Comparison of ENCODE assay signal across 39 cellular contexts in the genomic region with DNA sequence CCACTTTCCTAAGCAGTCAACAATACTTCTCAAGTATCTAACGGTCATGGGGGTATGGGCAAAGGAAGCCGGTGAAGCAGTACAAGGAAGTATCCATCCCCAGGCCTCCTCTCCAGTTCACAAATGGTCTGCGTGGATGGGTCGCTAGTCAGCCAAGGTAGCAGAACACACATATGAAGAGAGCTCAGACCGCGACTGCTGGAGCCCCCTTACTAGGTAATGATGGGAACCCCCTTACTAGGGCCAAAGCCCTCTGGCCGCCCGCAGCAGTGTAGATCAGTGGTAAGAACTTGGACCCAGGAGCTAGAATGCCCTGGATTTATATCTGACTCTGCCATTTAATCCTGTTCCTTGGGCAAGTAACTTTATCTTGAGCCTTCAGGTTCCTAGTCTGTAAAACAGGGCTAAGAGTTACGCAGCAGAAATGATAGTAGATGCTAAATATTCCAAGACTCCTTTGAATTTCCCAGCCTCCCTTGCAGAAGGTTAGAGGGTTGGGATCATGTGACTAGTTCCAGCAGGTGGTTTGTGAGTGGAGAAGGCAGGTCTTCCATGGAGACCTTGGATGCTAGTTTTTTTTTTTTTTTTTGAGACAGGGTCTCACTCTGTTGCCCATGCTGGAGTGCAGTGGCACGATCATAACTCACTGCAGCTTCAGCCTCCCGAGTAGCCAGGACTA. TPM values are rescaled to one million over a fixed set of nuclear protein-coding genes. Genes with fewer than 3 reads are reported as not detected.
"Had no signal": no experiment of that assay in that cellular context is flagged by ENCODE, and none has a peak within 500 bp of the region (broad histone marks: within the 10 kb centered on the region; RNA-seq: fewer than 3 reads in every experiment).

No MANE protein-coding gene starts in this region.

- DNase-seq: hypothalamus; immature natural killer cell; kidney; left colon; left ventricle myocardium inferior; mesendoderm; naive thymus-derived CD4-positive, alpha-beta T cell; occipital lobe; right lobe of liver; stimulated activated CD4-positive, alpha-beta T cell treated with anti-CD3 and anti-CD28 coated beads, Interleukin-1b, Interleukin-23, amount 100 ng/mL, for 48 hours; stimulated activated CD4-positive, alpha-beta T cell treated with anti-CD3 and anti-CD28 coated beads, Interleukin-2, amount 100 ng/mL, for 48 hours; stimulated activated CD4-positive, alpha-beta T cell treated with anti-CD3 and anti-CD28 coated beads, Interleukin-4, amount 100 ng/mL, for 4 hours; stimulated activated CD8-positive, alpha-beta memory T cell treated with anti-CD3 and anti-CD28 coated beads, Interleukin-4, amount 100 ng/mL, for 48 hours; stimulated activated naive CD4-positive, alpha-beta T cell treated with Interleukin-2 at 50 U/mL for 16 hours; stimulated activated naive CD8-positive, alpha-beta T cell treated with anti-CD3 and anti-CD28 coated beads, Interleukin-15, amount 100 ng/mL, for 72 hours; substantia nigra had no signal

- H3K9me3 Mint-ChIP-seq: immature natural killer cell; mesothelial cell of epicardium; naive thymus-derived CD4-positive, alpha-beta T cell; natural killer cell treated with Interleukin-12 subunit alpha and Interleukin-12 subunit beta and Interleukin-15 and Interleukin-18, amount 100 ng/mL, for 72 hours; neural progenitor cell; stimulated activated memory B cell treated with anti-CD40 and anti-IgM and Interleukin-4, amounts not matched to agents 10 μg/mL and 1 μg/mL and 100 μg/mL, for 72 hours; stimulated activated naive CD8-positive, alpha-beta T cell treated with anti-CD3 and anti-CD28 coated beads, Interleukin-15, amount 100 ng/mL, for 72 hours; type B pancreatic cell had no signal

- H3K4me3 Mint-ChIP-seq: immature natural killer cell; mesothelial cell of epicardium; naive thymus-derived CD4-positive, alpha-beta T cell; natural killer cell treated with Interleukin-12 subunit alpha and Interleukin-12 subunit beta and Interleukin-15 and Interleukin-18, amount 100 ng/mL, for 72 hours; neural progenitor cell; stimulated activated memory B cell treated with anti-CD40 and anti-IgM and Interleukin-4, amounts not matched to agents 10 μg/mL and 1 μg/mL and 100 μg/mL, for 72 hours; stimulated activated naive CD8-positive, alpha-beta T cell treated with anti-CD3 and anti-CD28 coated beads, Interleukin-15, amount 100 ng/mL, for 72 hours had no signal

- ATAC-seq: left colon; naive thymus-derived CD4-positive, alpha-beta T cell; natural killer cell treated with Interleukin-12 subunit alpha and Interleukin-12 subunit beta and Interleukin-15 and Interleukin-18, amount 100 ng/mL, for 72 hours; right lobe of liver; stimulated activated memory B cell treated with anti-CD40 and anti-IgM and Interleukin-4, amounts not matched to agents 10 μg/mL and 1 μg/mL and 100 μg/mL, for 72 hours; stimulated activated naive CD8-positive, alpha-beta T cell treated with anti-CD3 and anti-CD28 coated beads, Interleukin-15, amount 100 ng/mL, for 72 hours had no signal

- H3K9me3 ChIP-seq: left ventricle myocardium inferior, neutrophil, right atrium auricular region, right lobe of liver, tibial nerve, vagina had no signal

- H3K27ac Mint-ChIP-seq: immature natural killer cell; mesothelial cell of epicardium; naive thymus-derived CD4-positive, alpha-beta T cell; natural killer cell treated with Interleukin-12 subunit alpha and Interleukin-12 subunit beta and Interleukin-15 and Interleukin-18, amount 100 ng/mL, for 72 hours; neural progenitor cell; progenitor cell of endocrine pancreas; stimulated activated memory B cell treated with anti-CD40 and anti-IgM and Interleukin-4, amounts not matched to agents 10 μg/mL and 1 μg/mL and 100 μg/mL, for 72 hours; stimulated activated naive CD8-positive, alpha-beta T cell treated with anti-CD3 and anti-CD28 coated beads, Interleukin-15, amount 100 ng/mL, for 72 hours; type B pancreatic cell had no signal

- H3K4me2 ChIP-seq: neural progenitor cell, smooth muscle cell had no signal

- H3K9ac ChIP-seq: neural progenitor cell, parathyroid adenoma had no signal

- H3K27ac ChIP-seq: left ventricle myocardium inferior, neural progenitor cell, neutrophil, parathyroid adenoma, right atrium auricular region, right lobe of liver, tibial nerve, vagina had no signal

- H3K36me3 Mint-ChIP-seq: immature natural killer cell; mesothelial cell of epicardium; naive thymus-derived CD4-positive, alpha-beta T cell; natural killer cell treated with Interleukin-12 subunit alpha and Interleukin-12 subunit beta and Interleukin-15 and Interleukin-18, amount 100 ng/mL, for 72 hours; neural progenitor cell; stimulated activated memory B cell treated with anti-CD40 and anti-IgM and Interleukin-4, amounts not matched to agents 10 μg/mL and 1 μg/mL and 100 μg/mL, for 72 hours; type B pancreatic cell had no signal

- H3K4me1 ChIP-seq: neural progenitor cell, parathyroid adenoma had no signal

- FAIRE-seq: islet of Langerhans, kidney had no signal

- H3K4me3 ChIP-seq: left ventricle myocardium inferior, lung, neural progenitor cell, right atrium auricular region, right lobe of liver, smooth muscle cell, tibial nerve, vagina had no signal

- H3K36me3 ChIP-seq: left ventricle myocardium inferior, neural progenitor cell, neutrophil, right atrium auricular region, right lobe of liver, tibial nerve, vagina had no signal

- H3K79me2 ChIP-seq: parathyroid adenoma had no signal

- H2AFZ ChIP-seq: neural progenitor cell, parathyroid adenoma had no signal

- H3K27me3 ChIP-seq: vagina had no signal

RNA-seq across cellular contexts. Expression of a gene that starts 2.1 kb away (rescaled TPM):
- total RNA-seq: kidney; left colon; left ventricle myocardium inferior; lower leg skin; lung; mesothelial cell of epicardium; mononuclear cell; myocyte; naive thymus-derived CD4-positive, alpha-beta T cell; natural killer cell treated with Interleukin-12 subunit alpha and Interleukin-12 subunit beta and Interleukin-15 and Interleukin-18, amount 100 ng/mL, for 72 hours; occipital lobe; osteocyte; progenitor cell of endocrine pancreas; pulmonary artery endothelial cell; renal cortical epithelial cell; right atrium auricular region; right lobe of liver; skeletal muscle tissue; smooth muscle cell; temporal lobe; tibial nerve; urinary bladder; vagina had no signal
- polyA plus RNA-seq: immature natural killer cell; lung; naive thymus-derived CD4-positive, alpha-beta T cell; urinary bladder had no signal

RNA-seq across cellular contexts. Expression of a gene that starts 6.6 kb away (rescaled TPM):
- total RNA-seq: kidney; left colon; left ventricle myocardium inferior; lower leg skin; lung; mononuclear cell; myocyte; naive thymus-derived CD4-positive, alpha-beta T cell; natural killer cell treated with Interleukin-12 subunit alpha and Interleukin-12 subunit beta and Interleukin-15 and Interleukin-18, amount 100 ng/mL, for 72 hours; occipital lobe; osteocyte; progenitor cell of endocrine pancreas; pulmonary artery endothelial cell; renal cortical epithelial cell; right atrium auricular region; right lobe of liver; skeletal muscle tissue; smooth muscle cell; temporal lobe; tibial nerve; urinary bladder; vagina had no signal
- polyA plus RNA-seq: immature natural killer cell; lung; naive thymus-derived CD4-positive, alpha-beta T cell; smooth muscle cell; urinary bladder had no signal

RNA-seq across cellular contexts. Expression of a gene that starts 22.9 kb away (rescaled TPM):
- total RNA-seq: kidney; left ventricle myocardium inferior; mesothelial cell of epicardium; mononuclear cell; myocyte; naive thymus-derived CD4-positive, alpha-beta T cell; natural killer cell treated with Interleukin-12 subunit alpha and Interleukin-12 subunit beta and Interleukin-15 and Interleukin-18, amount 100 ng/mL, for 72 hours; occipital lobe; osteocyte; pulmonary artery endothelial cell; renal cortical epithelial cell; right atrium auricular region; right lobe of liver; skeletal muscle tissue; smooth muscle cell; temporal lobe; urinary bladder; vagina had no signal
- polyA plus RNA-seq: immature natural killer cell; naive thymus-derived CD4-positive, alpha-beta T cell; smooth muscle cell had no signal

RNA-seq across cellular contexts. Expression of a gene that starts 30.9 kb away (rescaled TPM):
- total RNA-seq: left colon; left ventricle myocardium inferior; lower leg skin; lung; mesothelial cell of epicardium; mononuclear cell; myocyte; naive thymus-derived CD4-positive, alpha-beta T cell; natural killer cell treated with Interleukin-12 subunit alpha and Interleukin-12 subunit beta and Interleukin-15 and Interleukin-18, amount 100 ng/mL, for 72 hours; osteocyte; progenitor cell of endocrine pancreas; pulmonary artery endothelial cell; right atrium auricular region; right lobe of liver; skeletal muscle tissue; smooth muscle cell; tibial nerve; urinary bladder; vagina had no signal
- polyA plus RNA-seq: immature natural killer cell; lung; naive thymus-derived CD4-positive, alpha-beta T cell; smooth muscle cell; urinary bladder had no signal

RNA-seq across cellular contexts. Expression of a gene that starts 37.4 kb away (rescaled TPM):
- total RNA-seq: left ventricle myocardium inferior; natural killer cell treated with Interleukin-12 subunit alpha and Interleukin-12 subunit beta and Interleukin-15 and Interleukin-18, amount 100 ng/mL, for 72 hours; urinary bladder; vagina had no signal
- polyA plus RNA-seq: smooth muscle cell had no signal
